In the genomic region with DNA sequence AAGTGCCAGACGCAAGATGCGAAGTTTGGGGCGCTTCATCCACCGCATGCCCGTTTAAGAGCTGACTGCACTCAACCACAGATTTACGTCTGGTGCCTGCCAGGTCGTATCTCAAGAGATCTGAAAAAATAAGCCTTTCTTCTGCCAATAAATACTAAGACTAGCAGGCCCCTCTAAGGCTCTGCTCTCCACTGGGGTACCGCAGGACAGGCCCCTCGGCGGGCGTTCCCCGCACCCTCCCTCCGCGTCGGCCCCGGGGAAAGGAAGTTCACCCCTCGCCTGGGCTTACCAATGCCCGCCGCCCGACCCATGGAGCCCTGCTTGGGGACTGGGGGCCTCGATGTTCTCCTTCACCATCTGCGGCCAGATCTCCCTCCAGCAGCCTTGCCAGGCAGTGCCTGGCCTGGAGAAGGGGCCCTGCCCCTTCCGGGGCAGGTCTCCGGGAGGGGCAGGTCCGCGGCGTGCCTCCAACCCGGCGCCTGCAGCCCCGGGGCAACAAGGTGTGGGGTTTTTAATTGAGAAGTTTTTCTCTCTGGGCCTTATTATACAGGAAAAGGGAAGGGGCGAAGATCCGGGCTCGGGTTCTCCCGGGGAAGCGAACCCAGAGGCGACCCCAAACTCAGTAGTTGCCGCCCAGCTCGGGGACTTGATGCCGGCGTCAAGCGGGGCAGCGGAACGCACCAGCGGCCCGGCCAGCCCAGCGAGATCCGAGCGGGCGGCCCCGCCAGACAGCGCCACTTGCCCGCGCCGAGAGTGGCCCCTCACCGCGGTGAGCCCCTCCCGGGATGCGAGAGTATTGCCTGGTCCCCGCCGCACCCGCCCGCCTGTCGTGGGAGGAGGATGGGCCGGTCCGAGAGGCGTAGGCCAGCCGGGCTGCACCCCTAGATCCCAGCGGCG, we compare ENCODE assay signal across 8 cellular contexts. TPM values are rescaled to one million over a fixed set of nuclear protein-coding genes. Genes with fewer than 3 reads are reported as not detected.
DNase-seq lines count a peak whose midpoint lies in the region; ATAC-seq, FAIRE-seq and TF ChIP-seq lines count a peak whose summit lies in the region.

No MANE protein-coding gene starts in this region.

- intact Hi-C loops in ovary (cut with DNase I), result loop anchor here in 1 of 4 donors (10.0 kb wide), 1 partner anchor 238 kb away; a partner anchor contains a TSS

- H3K27me3 ChIP-seq in ovary, result no peaks in the 10 kb centered on the region

- WGBS in ovary, 3 donors, result 2 to 4% (median 3%) methylated on average over 60 to 69 of the region's 69 CpGs

- TF ChIP-seq EP300 in ovary (IDR thresholded peaks at IDR 0.05), result no peak

- TF ChIP-seq POLR2A in GM12892 (IDR thresholded peaks at IDR 0.05; ENCODE audit: low read depth, low read length) (peak; percentile 47; the same call in 1 of the 2 replicates), ovary (IDR thresholded peaks at IDR 0.05) (no peak)

- H3K36me3 ChIP-seq in ovary, result no peaks in the 10 kb centered on the region

- no peaks in the 10 kb centered on the region for H3K9me3 ChIP-seq in ovary

- no peak for TF ChIP-seq CTCF in ovary (IDR thresholded peaks at IDR 0.05)

- peaks cover 8% of the 10 kb centered on the region for H3K4me1 ChIP-seq in ovary (ENCODE audit: insufficient read depth)

- peak; percentile 66 for ATAC-seq in HG02798 (IDR thresholded peaks at IDR 0.05; ENCODE audit: poor library complexity, unreplicated experiment)
- no peak for ATAC-seq in GM18519 (IDR thresholded peaks at IDR 0.05; ENCODE audit: low FRiP score, unreplicated experiment)

- DNase-seq in A172 (ENCODE audit: low spot score) (peak; percentile 14), GM12892 (ENCODE audit: insufficient read length) (peak; percentile 56), NCI-H69 (lab: John Stamatoyannopoulos, UW) (peak; percentile 68), germinal center (ENCODE audit: low spot score) (peak; percentile 42), ovary (peak in 3 of 5 donors; percentile 45 to 58 (median 46))
- DNase-seq in activated effector memory CD4-positive, alpha-beta T cell treated with Interleukin-2 at 50 U/mL for 16 hours, result peak; percentile 18

- peak overlapping the region; percentile 67 for H3K4me3 ChIP-seq in ovary

- H3K27ac ChIP-seq in ovary, result peak overlapping the region in 1 of 2 donors; percentile 2

- peak; percentile 90 for FAIRE-seq in GM12892 (lab: Jason Lieb, UNC)

RNA-seq across cellular contexts. Expression of a gene that starts 0.7 kb away (rescaled TPM):
- total RNA-seq in A172 (2014; rRNA removed; shearing (Covaris generic)), result 13.6 and 18.7 TPM in 2 replicates
- polyA plus RNA-seq in GM12892 (2012; ENCODE audit: missing spikeins), result 177 TPM
- 100 to 1,000 TPM in 4 of 7 donors, 10 to 100 TPM in 3; 59.8 to 144 (median 109) TPM for total RNA-seq in ovary
- 10 to 100 TPM; 56.3 to 78.9 TPM for polyA plus RNA-seq in ovary

Comparison
In these comparisons a context has a peak if more than half of its experiments do, and no peak if none do; other contexts are left out.
1. DNase-seq: peak in every context shown above with its lines; median percentile 68 in NCI-H69; 56 in GM12892; 46 in ovary; 42 in germinal center; 18 in activated effector memory CD4-positive, alpha-beta T cell treated with Interleukin-2 at 50 U/mL for 16 hours; 14 in A172.